18 cellular contexts compared by ENCODE assay signal in the genomic region with DNA sequence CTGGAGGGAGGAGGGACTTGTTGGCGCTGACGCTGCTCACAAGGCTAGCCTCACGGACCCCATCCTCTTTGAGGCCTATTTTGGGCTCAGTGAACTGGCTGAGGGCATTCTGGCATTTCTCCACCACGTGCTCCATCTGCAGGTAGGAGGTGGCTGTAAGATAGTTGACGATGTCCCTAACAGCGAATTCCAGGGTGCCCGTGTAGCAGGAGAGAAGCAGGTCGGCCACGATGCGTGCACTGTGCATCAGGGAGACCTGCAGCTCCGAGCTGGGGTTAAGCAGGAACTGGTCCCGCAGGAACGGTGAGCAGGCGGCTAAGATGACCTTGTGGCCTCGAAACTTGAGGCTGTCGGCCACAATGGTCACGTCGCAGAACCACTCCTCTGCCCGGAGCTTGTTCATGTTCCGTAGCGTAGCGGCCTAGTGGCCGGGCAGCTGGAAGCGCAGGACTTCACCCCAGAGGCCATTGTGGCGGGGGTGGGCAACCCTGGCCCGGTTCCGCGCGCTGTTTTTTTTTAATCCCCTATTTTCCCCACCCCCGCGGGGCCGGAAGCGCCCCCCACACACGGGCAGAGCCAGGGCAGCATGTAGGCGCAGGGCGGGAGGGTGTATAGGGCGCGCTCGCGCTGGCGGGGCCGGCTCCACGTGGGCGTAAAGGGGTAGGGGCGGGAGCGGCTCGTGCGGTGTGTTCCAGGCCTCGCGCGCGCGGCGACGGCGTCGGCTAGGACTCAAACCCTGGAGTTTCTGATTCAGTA.
A peak's percentile ranks its signal among the peaks of the same experiment; 100 is the strongest.
DNase-seq lines count a peak whose midpoint lies in the region; ATAC-seq, FAIRE-seq and TF ChIP-seq lines count a peak whose summit lies in the region.
"Had no signal": no experiment of that assay in that cellular context is flagged by ENCODE, and none has a peak within 500 bp of the region (broad histone marks: within the 10 kb centered on the region; RNA-seq: fewer than 3 reads in every experiment).

No MANE protein-coding gene starts in this region.

- in situ Hi-C loops in K562 (cut with MboI) = no loop called here

- H3K4me2 ChIP-seq in K562 (ENCODE audit: insufficient read depth, low read length) = no peak overlapping the region

- H3K4me3 Mint-ChIP-seq in type B pancreatic cell = no peak overlapping the region
- H3K4me3 Mint-ChIP-seq in CD4-positive, alpha-beta memory T cell = no peak overlapping the region
- H3K4me3 Mint-ChIP-seq: B cell; CD4-positive, CD25-positive, alpha-beta regulatory T cell; HFFc6 had no signal

- no peaks in the 10 kb centered on the region for H3K79me2 ChIP-seq in K562 (ENCODE audit: control insufficient read depth, insufficient read depth, low read length)

- no peak for TF ChIP-seq RAD21 in K562 (CRISPR knock-in tag; conservative IDR thresholded peaks at IDR 0.05 in 1 of 2, IDR thresholded peaks at IDR 0.05 in 1 of 2)

- CTCF ChIA-PET in K562 (lab: Yijun Ruan, JAX; ENCODE audit: low intra/inter-chr PET ratio) = no interaction called here
- CTCF ChIA-PET in CD4-positive, alpha-beta memory T cell (lab: Charles Lee; ENCODE audit: partially characterized antibody) = no interaction called here

- H3K36me3 Mint-ChIP-seq in type B pancreatic cell = peaks cover 21% of the 10 kb centered on the region
- peaks cover 16 to 33% of the 10 kb centered on the region in 2 donors for H3K36me3 Mint-ChIP-seq in CD4-positive, alpha-beta memory T cell

- FAIRE-seq in K562 (lab: Jason Lieb, UNC) = no peak

- no peak for TF ChIP-seq EP300 in K562 (IDR thresholded peaks at IDR 0.05; ENCODE audit: low read length)

- H4K20me1 ChIP-seq in K562 (replicated peaks; ENCODE audit: control insufficient read depth, insufficient read depth, low read length) = no peaks in the 10 kb centered on the region

- H3K36me3 ChIP-seq in K562 (ENCODE audit: control insufficient read depth, insufficient read depth, low read length) = peaks cover 67% of the 10 kb centered on the region
- H3K36me3 ChIP-seq in lower lobe of right lung = peaks cover 55% of the 10 kb centered on the region
- peaks cover 20% of the 10 kb centered on the region for H3K36me3 ChIP-seq in CD4-positive, alpha-beta memory T cell (ENCODE audit: insufficient read depth, low read length)

- no peaks in the 10 kb centered on the region for H3K9me3 Mint-ChIP-seq in type B pancreatic cell
- no peaks in the 10 kb centered on the region for H3K9me3 Mint-ChIP-seq in CD4-positive, alpha-beta memory T cell
- H3K9me3 Mint-ChIP-seq: CD4-positive, CD25-positive, alpha-beta regulatory T cell; HFFc6 had no signal

- H3K4me3 ChIP-seq in K562 = no peak overlapping the region
- no peak overlapping the region for H3K4me3 ChIP-seq in lower lobe of right lung
- H3K4me3 ChIP-seq in CD4-positive, alpha-beta memory T cell (ENCODE audit: low read length in 2 of 2) = no peak overlapping the region
- H3K4me3 ChIP-seq: SK-N-MC had no signal

- peak; percentile 36 for TF ChIP-seq POLR2A in K562 (conservative IDR thresholded peaks at IDR 0.05)

- no peaks in the 10 kb centered on the region for H3K4me1 Mint-ChIP-seq in type B pancreatic cell (ENCODE audit: unreplicated experiment)
- peaks cover 0 to 5% (median 0%) of the 10 kb centered on the region in 4 donors for H3K4me1 Mint-ChIP-seq in CD4-positive, alpha-beta memory T cell

- ATAC-seq in K562 (peak; percentile 32), lower lobe of right lung (peak; percentile 24 to 51)
- ATAC-seq: Panc1, Right ventricle myocardium inferior had no signal

- H3K9me3 ChIP-seq in K562 (replicated peaks; ENCODE audit: control insufficient read depth, insufficient read depth, low read depth, low read length) = no peaks in the 10 kb centered on the region
- no peaks in the 10 kb centered on the region for H3K9me3 ChIP-seq in lower lobe of right lung
- H3K9me3 ChIP-seq in CD4-positive, alpha-beta memory T cell (ENCODE audit: control insufficient read depth in 1 of 2, low read length in 2 of 2) = no peaks in the 10 kb centered on the region

- no peak overlapping the region for H2AFZ ChIP-seq in K562 (ENCODE audit: low read depth, low read length)

- TF ChIP-seq CTCF in GM20000 (IDR thresholded peaks at IDR 0.05; ENCODE audit: extremely low read depth, missing control alignments) = no peak
- no peak for TF ChIP-seq CTCF in K562 (IDR thresholded peaks at IDR 0.05 in 2 of 3, conservative IDR thresholded peaks at IDR 0.05 in 1 of 3; ENCODE audit: insufficient read depth in 2 of 3, low read depth in 1 of 3, low read length in 3 of 3)
- TF ChIP-seq CTCF in lower lobe of right lung (IDR thresholded peaks at IDR 0.05) = no peak
- no peak for TF ChIP-seq CTCF in type B pancreatic cell (conservative IDR thresholded peaks at IDR 0.05)

- 98% methylated on average over 42 of the region's 57 CpGs for WGBS in K562 (ENCODE audit: insufficient coverage, low coverage, missing lambda C conversion rate)

- no peaks in the 10 kb centered on the region for H3K27me3 Mint-ChIP-seq in type B pancreatic cell
- H3K27me3 Mint-ChIP-seq in CD4-positive, alpha-beta memory T cell = no peaks in the 10 kb centered on the region
- H3K27me3 Mint-ChIP-seq: B cell; CD4-positive, CD25-positive, alpha-beta regulatory T cell had no signal

- H3K27me3 ChIP-seq in K562 (ENCODE audit: control insufficient read depth in 2 of 2, insufficient read depth in 2 of 2, low read length in 2 of 2) = no peaks in the 10 kb centered on the region
- H3K27me3 ChIP-seq in lower lobe of right lung (ENCODE audit: low read depth) = no peaks in the 10 kb centered on the region
- H3K27me3 ChIP-seq in CD4-positive, alpha-beta memory T cell (ENCODE audit: insufficient read depth, low read length) = no peaks in the 10 kb centered on the region

- H3K4me1 ChIP-seq in K562 (replicated peaks in 1 of 2; ENCODE audit: control insufficient read depth in 2 of 2, insufficient read depth in 2 of 2, low read length in 2 of 2) (peaks cover 0 to 3% of the 10 kb centered on the region in 2 experiments; a peak in 1 of 5 replicates), lower lobe of right lung (no peaks in the 10 kb centered on the region)
- H3K4me1 ChIP-seq in CD4-positive, alpha-beta memory T cell (ENCODE audit: insufficient read depth, low read length) = no peaks in the 10 kb centered on the region

- no TSS peak for BruUV-seq in K562 (replicated peaks; lab: Mats Ljungman, UMichigan)

- DNase-seq in GM20000 (ENCODE audit: low spot score) (peak; percentile 15), K562 (ENCODE audit: extremely low read depth in 1 of 4, low spot score in 3 of 4) (no peak), lower lobe of right lung (no peak), type B pancreatic cell (ENCODE audit: extremely low spot score, unreplicated experiment) (peak; percentile 65), retina (no peak), NCI-H1092 (lab: John Stamatoyannopoulos, UW) (no peak)
- no peak for DNase-seq in CD4-positive, alpha-beta memory T cell
- DNase-seq: CD4-positive, CD25-positive, alpha-beta regulatory T cell; DMS53; HFFc6; KG1; NCI-H1105; NCI-H1694; NCI-H2227 treated with DMSO at 0.1 percent for 48 hours had no signal

- POLR2A ChIA-PET in K562 (lab: Yijun Ruan, JAX) = interaction anchor here (0.6 to 1.6 kb wide), 2 partner anchors 12 to 194 kb away, joined by 3 read pairs; no protein-coding TSS in a partner anchor
- POLR2A ChIA-PET in CD4-positive, alpha-beta memory T cell (lab: Charles Lee; ENCODE audit: partially characterized antibody) = no interaction called here

- intact Hi-C loops in K562 (cut with micrococcal nuclease) (no loop called here), lower lobe of right lung (cut with DNase I) (no loop called here)
- intact Hi-C loops in CD4-positive, alpha-beta memory T cell (cut with micrococcal nuclease) = no loop called here

- peak overlapping the region; percentile 23 for H3K27ac Mint-ChIP-seq in type B pancreatic cell
- no peak overlapping the region for H3K27ac Mint-ChIP-seq in CD4-positive, alpha-beta memory T cell
- H3K27ac Mint-ChIP-seq: B cell; CD4-positive, CD25-positive, alpha-beta regulatory T cell; HFFc6 had no signal

- H3K27ac ChIP-seq in K562 (ENCODE audit: extremely low read depth, low read depth, low read length) (no peak overlapping the region), lower lobe of right lung (no peak overlapping the region)
- H3K27ac ChIP-seq in CD4-positive, alpha-beta memory T cell (ENCODE audit: low read depth, low read length) = no peak overlapping the region
- H3K27ac ChIP-seq: SK-N-MC had no signal

- no peaks in the 10 kb centered on the region for H3K9me1 ChIP-seq in K562 (ENCODE audit: control insufficient read depth, insufficient read depth, low read length)

- H3K9ac ChIP-seq in K562 (ENCODE audit: insufficient read depth in 1 of 2, low read depth in 2 of 2, low read length in 2 of 2) = no peak overlapping the region

TF ChIP-seq in K562, 482 proteins besides CTCF, POLR2A, EP300 and RAD21 (continues in another document):
- TF ChIP-seq CBX1 (IDR thresholded peaks at IDR 0.05; ENCODE audit: low read depth) (0 out of 2 replicates have a peak, but pooled peaks have one; percentile 57), POLR2G (IDR thresholded peaks at IDR 0.05; ENCODE audit: low read depth, low read length) (peak; percentile 77), ZFX (CRISPR knock-in tag; IDR thresholded peaks at IDR 0.05) (no peak), PML (IDR thresholded peaks at IDR 0.05; ENCODE audit: low read length) (0 out of 2 replicates have a peak, but pooled peaks have one; percentile 5), MYNN (IDR thresholded peaks at IDR 0.05) (no peak), MYNN (CRISPR knock-in tag; IDR thresholded peaks at IDR 0.05) (no peak)
- TF ChIP-seq, protein P1, sequence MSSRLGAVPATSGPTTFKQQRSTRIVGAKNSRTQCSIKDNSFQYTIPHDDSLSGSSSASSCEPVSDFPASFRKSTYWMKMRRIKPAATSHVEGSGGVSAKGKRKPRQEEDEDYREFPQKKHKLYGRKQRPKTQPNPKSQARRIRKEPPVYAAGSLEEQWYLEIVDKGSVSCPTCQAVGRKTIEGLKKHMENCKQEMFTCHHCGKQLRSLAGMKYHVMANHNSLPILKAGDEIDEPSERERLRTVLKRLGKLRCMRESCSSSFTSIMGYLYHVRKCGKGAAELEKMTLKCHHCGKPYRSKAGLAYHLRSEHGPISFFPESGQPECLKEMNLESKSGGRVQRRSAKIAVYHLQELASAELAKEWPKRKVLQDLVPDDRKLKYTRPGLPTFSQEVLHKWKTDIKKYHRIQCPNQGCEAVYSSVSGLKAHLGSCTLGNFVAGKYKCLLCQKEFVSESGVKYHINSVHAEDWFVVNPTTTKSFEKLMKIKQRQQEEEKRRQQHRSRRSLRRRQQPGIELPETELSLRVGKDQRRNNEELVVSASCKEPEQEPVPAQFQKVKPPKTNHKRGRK (tag; IDR thresholded peaks at IDR 0.05) = no peak

Comparison
In these comparisons a context has a peak if more than half of its experiments do, and no peak if none do; other contexts are left out.
1. DNase-seq: peak in GM20000 (single experiment) and type B pancreatic cell (single experiment); none in K562 (0 of 4), lower lobe of right lung (single experiment), retina (single experiment), CD4-positive, alpha-beta memory T cell (0 of 5) and NCI-H1092 (single experiment).